ENCODE assay signal across 8 cellular contexts in genomic region chr6:113690255-113690956, GRCh38.
DNase-seq lines count a peak whose midpoint lies in the region; ATAC-seq, FAIRE-seq and TF ChIP-seq lines count a peak whose summit lies in the region.

No MANE protein-coding gene starts in this region.

- CTCF ChIA-PET in HepG2 (lab: Yijun Ruan, JAX; ENCODE audit: low intra/inter-chr PET ratio, low total read pairs) = no interaction called here

- TF ChIP-seq CTCF in HepG2 (CRISPR knock-in tag; IDR thresholded peaks at IDR 0.05) = no peak
- TF ChIP-seq CTCF in D721Med (IDR thresholded peaks at IDR 0.05; ENCODE audit: insufficient read depth, missing control alignments) = no peak

- H3K9ac ChIP-seq in HepG2 (ENCODE audit: insufficient read depth, low read depth, low read length) = no peak overlapping the region

- peaks cover 33% of the 10 kb centered on the region for H3K4me1 ChIP-seq in HepG2 (ENCODE audit: insufficient read depth, low read length)

- H2AFZ ChIP-seq in HepG2 (ENCODE audit: low read length) = no peak overlapping the region

- H4K20me1 ChIP-seq in HepG2 (ENCODE audit: insufficient read depth, low read length) = no peaks in the 10 kb centered on the region

- H3K27ac ChIP-seq in HepG2 (ENCODE audit: extremely low read length, insufficient read depth, low read length) = no peak overlapping the region

- DNase-seq in activated CD4-positive, alpha-beta T cell treated with anti-CD3 and anti-CD28 coated beads for 48 hours = peak; percentile 8
- no peak for DNase-seq in activated CD4-positive, alpha-beta T cell treated with anti-CD3 and anti-CD28 coated beads for 4 hours
- peak; percentile 11 for DNase-seq in RPMI8226
- DNase-seq in HepG2 (ENCODE audit: low spot score) = peak; percentile 58
- DNase-seq in left lobe of liver (ENCODE audit: low spot score) = no peak
- DNase-seq in D721Med (ENCODE audit: insufficient read length, low spot score) = no peak
- no peak for DNase-seq in SKM-1 treated with dmso at 0.1 percent for 144 hours (lab: John Stamatoyannopoulos, UW; ENCODE audit: unreplicated experiment)

- no peaks in the 10 kb centered on the region for H3K27me3 ChIP-seq in HepG2 (ENCODE audit: control insufficient read depth in 1 of 2, insufficient read depth in 2 of 2, low read length in 2 of 2)

- no TSS peak for BruUV-seq in HepG2 (replicated peaks; lab: Mats Ljungman, UMichigan)

- TF ChIP-seq EP300 in HepG2 (IDR thresholded peaks at IDR 0.05; ENCODE audit: low read depth in 2 of 2, low read length in 2 of 2) (peak in 1 of 2 experiments; percentile 42; a peak in 1 of 4 replicates), HepG2 (CRISPR knock-in tag; IDR thresholded peaks at IDR 0.05; ENCODE audit: borderline replicate concordance) (no peak)

- H3K9me3 ChIP-seq in HepG2 (ENCODE audit: low read length) = no peaks in the 10 kb centered on the region

- no peaks in the 10 kb centered on the region for H3K79me2 ChIP-seq in HepG2 (ENCODE audit: insufficient read depth, low read length)

- no peak overlapping the region for H3K4me2 ChIP-seq in HepG2 (ENCODE audit: low read depth, low read length)

- no peak for TF ChIP-seq POLR2A in HepG2 (IDR thresholded peaks at IDR 0.05; ENCODE audit: insufficient read depth in 1 of 2, low read depth in 2 of 2, low read length in 2 of 2)

- in situ Hi-C loops in HepG2 (cut with HindIII; ENCODE audit: extremely low pct_ligation_motif_present, low pct_unique_long_range_greater_than_20kb) = loop anchor here (10.0 kb wide), 1 partner anchor 164 kb away; the partner anchor contains the start of gene MARCKS

- H3K4me3 ChIP-seq in HepG2 (replicated peaks in 1 of 3; ENCODE audit: insufficient read depth in 1 of 3, low read depth in 2 of 3, low read length in 3 of 3) = no peak overlapping the region

- POLR2A ChIA-PET in HepG2 (lab: Yijun Ruan, JAX) = interaction anchor here (0.7 to 1.0 kb wide), 2 partner anchors 47 to 338 kb away, joined by 4 read pairs; no protein-coding TSS in a partner anchor

- FAIRE-seq in HepG2 (lab: Jason Lieb, UNC) = no peak
- FAIRE-seq in D721Med (lab: Jason Lieb, UNC) = no peak

- TF ChIP-seq RAD21 in HepG2 (CRISPR knock-in tag; IDR thresholded peaks at IDR 0.05) = no peak

- ATAC-seq in HG03103 (IDR thresholded peaks at IDR 0.05; ENCODE audit: low read depth, unreplicated experiment) (peak; percentile 62), HepG2 (no peak), left lobe of liver (no peak)

- 90% methylated on average over 3 of the region's 3 CpGs for WGBS in HepG2 (ENCODE audit: low lambda C conversion rate)

- no peaks in the 10 kb centered on the region for H3K36me3 ChIP-seq in HepG2 (replicated peaks in 1 of 2; ENCODE audit: control insufficient read depth in 1 of 2, insufficient read depth in 2 of 2, low read length in 2 of 2)

- intact Hi-C loops in HepG2 (cut with micrococcal nuclease; ENCODE audit: unreplicated experiment) = loop anchor here (10.0 kb wide), 1 partner anchor 164 kb away; the partner anchor contains the start of gene MARCKS

TF ChIP-seq in HepG2, 621 proteins besides CTCF, POLR2A, EP300 and RAD21:
- TF ChIP-seq KDM5A (IDR thresholded peaks at IDR 0.05; ENCODE audit: borderline replicate concordance, low read length) (no peak), FOSL2 (CRISPR knock-in tag; IDR thresholded peaks at IDR 0.05) (peak; percentile 47; the same call in 1 of the 2 replicates), FOXA3 (CRISPR knock-in tag; IDR thresholded peaks at IDR 0.05) (0 out of 2 replicates have a peak, but pooled peaks have one; percentile 9), ATF7 (IDR thresholded peaks at IDR 0.05) (peak; percentile 56; the same call in 1 of the 2 replicates), ATF7 (CRISPR knock-in tag; IDR thresholded peaks at IDR 0.05) (no peak)
- TF ChIP-seq, protein P1, sequence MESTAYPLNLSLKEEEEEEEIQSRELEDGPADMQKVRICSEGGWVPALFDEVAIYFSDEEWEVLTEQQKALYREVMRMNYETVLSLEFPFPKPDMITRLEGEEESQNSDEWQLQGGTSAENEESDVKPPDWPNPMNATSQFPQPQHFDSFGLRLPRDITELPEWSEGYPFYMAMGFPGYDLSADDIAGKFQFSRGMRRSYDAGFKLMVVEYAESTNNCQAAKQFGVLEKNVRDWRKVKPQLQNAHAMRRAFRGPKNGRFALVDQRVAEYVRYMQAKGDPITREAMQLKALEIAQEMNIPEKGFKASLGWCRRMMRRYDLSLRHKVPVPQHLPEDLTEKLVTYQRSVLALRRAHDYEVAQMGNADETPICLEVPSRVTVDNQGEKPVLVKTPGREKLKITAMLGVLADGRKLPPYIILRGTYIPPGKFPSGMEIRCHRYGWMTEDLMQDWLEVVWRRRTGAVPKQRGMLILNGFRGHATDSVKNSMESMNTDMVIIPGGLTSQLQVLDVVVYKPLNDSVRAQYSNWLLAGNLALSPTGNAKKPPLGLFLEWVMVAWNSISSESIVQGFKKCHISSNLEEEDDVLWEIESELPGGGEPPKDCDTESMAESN (CRISPR knock-in tag; conservative IDR thresholded peaks at IDR 0.05) = no peak

Comparison
In these comparisons a context has a peak if more than half of its experiments do, and no peak if none do; other contexts are left out.
1. DNase-seq: peak in activated CD4-positive, alpha-beta T cell treated with anti-CD3 and anti-CD28 coated beads for 48 hours (single experiment), RPMI8226 (single experiment) and HepG2 (single experiment); none in activated CD4-positive, alpha-beta T cell treated with anti-CD3 and anti-CD28 coated beads for 4 hours (0 of 2), left lobe of liver (single experiment), D721Med (single experiment) and SKM-1 treated with dmso at 0.1 percent for 144 hours (single experiment).